Comparison of ENCODE assay signal across 15 cellular contexts in genomic region chr12:46242569-46242968, GRCh38.
"Had no signal": no experiment of that assay in that cellular context is flagged by ENCODE, and none has a peak within 500 bp of the region (broad histone marks: within the 10 kb centered on the region; RNA-seq: fewer than 3 reads in every experiment).

No MANE protein-coding gene starts in this region.

- H3K4me3 ChIP-seq: colonic mucosa, heart left ventricle, left lung, mucosa of descending colon, neural progenitor cell, ovary, tibial artery, vagina had no signal

- DNase-seq: activated CD4-positive, alpha-beta T cell treated with anti-CD3 and anti-CD28 coated beads for 4 hours; activated CD8-positive, alpha-beta T cell treated with anti-CD3 and anti-CD28 coated beads, Interleukin-2, amount 10 ng/mL, durations not matched to agents 7 days and 5 days; activated gamma-delta T cell; colonic mucosa; effector CD4-positive, alpha-beta T cell; heart left ventricle; left lung; mucosa of descending colon; ovary; stimulated activated CD4-positive, alpha-beta T cell treated with anti-CD3 and anti-CD28 coated beads, Interleukin-4, amount 100 ng/mL, for 4 hours; SW 1271; tibial artery had no signal

- H3K4me1 Mint-ChIP-seq: neural progenitor cell had no signal

- ATAC-seq: activated CD8-positive, alpha-beta T cell treated with anti-CD3 and anti-CD28 coated beads, Interleukin-2, amount 10 ng/mL, durations not matched to agents 7 days and 5 days; heart left ventricle; left lung; mucosa of descending colon had no signal

- H3K27ac ChIP-seq: colonic mucosa, heart left ventricle, left lung, neural progenitor cell, ovary, tibial artery, vagina, VCaP had no signal

- H3K9me3 ChIP-seq: colonic mucosa, left lung, mucosa of descending colon, ovary, tibial artery, vagina had no signal

- H3K27ac Mint-ChIP-seq: activated CD8-positive, alpha-beta T cell treated with anti-CD3 and anti-CD28 coated beads, Interleukin-2, amount 10 ng/mL, durations not matched to agents 7 days and 5 days; neural progenitor cell had no signal

- H3K4me2 ChIP-seq: neural progenitor cell had no signal

- H3K27me3 ChIP-seq: colonic mucosa, heart left ventricle, left lung, neural progenitor cell, ovary, tibial artery, vagina had no signal

- H2AFZ ChIP-seq: neural progenitor cell had no signal

- H3K4me1 ChIP-seq: colonic mucosa, neural progenitor cell, vagina had no signal

- H3K4me3 Mint-ChIP-seq: activated CD8-positive, alpha-beta T cell treated with anti-CD3 and anti-CD28 coated beads, Interleukin-2, amount 10 ng/mL, durations not matched to agents 7 days and 5 days; neural progenitor cell had no signal

- H3K36me3 ChIP-seq: colonic mucosa, ovary, vagina had no signal
